ENCODE assay signal across 2 cellular contexts in genomic region chr17:4341616-4341977, GRCh38.
A peak's percentile ranks its signal among the peaks of the same experiment; 100 is the strongest.
TF ChIP-seq lines count a peak whose summit lies in the region.

No MANE protein-coding gene starts in this region.

TF ChIP-seq in IMR-90, 13 proteins besides CTCF, POLR2A, EP300 and RAD21:
- TF ChIP-seq FOS (IDR thresholded peaks at IDR 0.05; ENCODE audit: low read depth, low read length), result no peak
- TF ChIP-seq CHD1 (IDR thresholded peaks at IDR 0.05; ENCODE audit: low read depth, low read length), result no peak
- no peak for TF ChIP-seq SMC3 (IDR thresholded peaks at IDR 0.05; ENCODE audit: low read depth, low read length)
- TF ChIP-seq MAFK (IDR thresholded peaks at IDR 0.05; ENCODE audit: low read depth, low read length), result no peak
- TF ChIP-seq RFX5 (IDR thresholded peaks at IDR 0.05; ENCODE audit: low read depth, low read length), result no peak
- no peak for TF ChIP-seq NFE2L2 (IDR thresholded peaks at IDR 0.05; ENCODE audit: low read depth, low read length)
- no peak for TF ChIP-seq CEBPB (IDR thresholded peaks at IDR 0.05; ENCODE audit: low read depth, low read length)
- TF ChIP-seq MAZ (IDR thresholded peaks at IDR 0.05; ENCODE audit: borderline replicate concordance, low read depth, low read length), result no peak
- no peak for TF ChIP-seq USF2 (IDR thresholded peaks at IDR 0.05; ENCODE audit: low read depth, low read length)
- TF ChIP-seq MXI1 (IDR thresholded peaks at IDR 0.05; ENCODE audit: borderline replicate concordance, low read depth, low read length), result no peak
- no peak for TF ChIP-seq ELK1 (IDR thresholded peaks at IDR 0.05; ENCODE audit: borderline replicate concordance, low read depth, low read length)
- TF ChIP-seq RCOR1 (IDR thresholded peaks at IDR 0.05; ENCODE audit: insufficient replicate concordance, low read length), result no peak
- TF ChIP-seq BHLHE40 (IDR thresholded peaks at IDR 0.05; ENCODE audit: low read depth, low read length), result no peak
TF ChIP-seq in IMR-90: peak in this region for 0.

TF ChIP-seq in K562, 482 proteins besides CTCF, POLR2A, EP300 and RAD21 (continues in another document):
- no peak for TF ChIP-seq NFE2L1 (tag; IDR thresholded peaks at IDR 0.05; ENCODE audit: borderline replicate concordance, low read depth)
- peak in 1 of 2 experiments; percentile 5; a peak in 1 of 4 replicates for TF ChIP-seq RCOR1 (IDR thresholded peaks at IDR 0.05; ENCODE audit: borderline replicate concordance in 1 of 2, low read depth in 2 of 2, low read length in 2 of 2)
- TF ChIP-seq ZBTB34 (CRISPR knock-in tag; IDR thresholded peaks at IDR 0.05), result no peak
- TF ChIP-seq ZNF277 (CRISPR knock-in tag; IDR thresholded peaks at IDR 0.05; ENCODE audit: borderline replicate concordance), result no peak
- TF ChIP-seq ZNF263 (CRISPR knock-in tag; IDR thresholded peaks at IDR 0.05; ENCODE audit: borderline replicate concordance), result no peak
- no peak for TF ChIP-seq FOXP4 (CRISPR knock-in tag; IDR thresholded peaks at IDR 0.05; ENCODE audit: borderline replicate concordance)
- TF ChIP-seq NR2C1 (IDR thresholded peaks at IDR 0.05), result no peak
- TF ChIP-seq NR2C1 (tag; IDR thresholded peaks at IDR 0.05), result no peak
- TF ChIP-seq PKNOX1 (IDR thresholded peaks at IDR 0.05), result peak; percentile 54
- 0 out of 2 replicates have a peak, but pooled peaks have one; percentile 49 for TF ChIP-seq GATAD2A (IDR thresholded peaks at IDR 0.05)
- no peak for TF ChIP-seq ZNF589 (CRISPR knock-in tag; IDR thresholded peaks at IDR 0.05; ENCODE audit: low read depth)
- 0 out of 2 replicates have a peak, but pooled peaks have one; percentile 47 for TF ChIP-seq NBN (IDR thresholded peaks at IDR 0.05; ENCODE audit: low read depth)
- no peak for TF ChIP-seq NKRF (IDR thresholded peaks at IDR 0.05; ENCODE audit: borderline replicate concordance)
- no peak for TF ChIP-seq CREB1 (IDR thresholded peaks at IDR 0.05)
- TF ChIP-seq CREB1 (CRISPR knock-in tag; IDR thresholded peaks at IDR 0.05), result no peak
- no peak for TF ChIP-seq TCF7 (IDR thresholded peaks at IDR 0.05; ENCODE audit: borderline replicate concordance)
- peak; percentile 73 for TF ChIP-seq TFAP4 (CRISPR knock-in tag; IDR thresholded peaks at IDR 0.05; ENCODE audit: borderline replicate concordance)
- 0 out of 2 replicates have a peak, but pooled peaks have one; percentile 51 for TF ChIP-seq ZEB2 (IDR thresholded peaks at IDR 0.05)
- TF ChIP-seq HDGF (IDR thresholded peaks at IDR 0.05), result 0 out of 2 replicates have a peak, but pooled peaks have one; percentile 53
- peak; percentile 42 for TF ChIP-seq CBFA2T2 (conservative IDR thresholded peaks at IDR 0.05)
- TF ChIP-seq HLTF (IDR thresholded peaks at IDR 0.05), result 0 out of 2 replicates have a peak, but pooled peaks have one; percentile 13
- no peak for TF ChIP-seq NR3C1 (CRISPR knock-in tag; IDR thresholded peaks at IDR 0.05)
- no peak for TF ChIP-seq PBX2 (CRISPR knock-in tag; IDR thresholded peaks at IDR 0.05; ENCODE audit: low read depth)
- TF ChIP-seq PBX2 (tag; conservative IDR thresholded peaks at IDR 0.05; ENCODE audit: low read depth), result peak; percentile 41; the same call in 1 of the 2 replicates
- TF ChIP-seq ZNF408 (CRISPR knock-in tag; IDR thresholded peaks at IDR 0.05; ENCODE audit: low read depth), result no peak
- TF ChIP-seq NCOR1 (IDR thresholded peaks at IDR 0.05), result no peak
- peak; percentile 68 for TF ChIP-seq CBFA2T3 (IDR thresholded peaks at IDR 0.05)
- TF ChIP-seq CHD1 (IDR thresholded peaks at IDR 0.05; ENCODE audit: low read length), result no peak
- TF ChIP-seq TCF3 (CRISPR knock-in tag; IDR thresholded peaks at IDR 0.05), result peak; percentile 44
- TF ChIP-seq CHCHD3 (CRISPR knock-in tag; IDR thresholded peaks at IDR 0.05), result no peak
- no peak for TF ChIP-seq DDX20 (tag; IDR thresholded peaks at IDR 0.05; ENCODE audit: low read depth)
- TF ChIP-seq ZBTB8A (IDR thresholded peaks at IDR 0.05; ENCODE audit: partially characterized antibody), result no peak
- TF ChIP-seq SIX5 (IDR thresholded peaks at IDR 0.05; ENCODE audit: borderline replicate concordance in 1 of 2, insufficient read depth in 1 of 2, low read depth in 1 of 2, low read length in 2 of 2), result no peak
- TF ChIP-seq TGIF2 (CRISPR knock-in tag; IDR thresholded peaks at IDR 0.05), result no peak
- TF ChIP-seq PURB (CRISPR knock-in tag; IDR thresholded peaks at IDR 0.05; ENCODE audit: low read depth), result no peak
- no peak for TF ChIP-seq TSC22D4 (tag; IDR thresholded peaks at IDR 0.05)
- TF ChIP-seq IRF1 (CRISPR knock-in tag; IDR thresholded peaks at IDR 0.05; ENCODE audit: borderline replicate concordance), result no peak
- no peak for TF ChIP-seq CREBBP (IDR thresholded peaks at IDR 0.05; ENCODE audit: low read depth, low read length)
- no peak for TF ChIP-seq POU5F1 (IDR thresholded peaks at IDR 0.05; ENCODE audit: borderline replicate concordance, low read depth, low read length, partially characterized antibody)
- no peak for TF ChIP-seq NCOA6 (IDR thresholded peaks at IDR 0.05)
- TF ChIP-seq HDAC1 (IDR thresholded peaks at IDR 0.05), result peak in 1 of 2 experiments; percentile 80; a peak in 2 of 4 replicates
- no peak for TF ChIP-seq THAP7 (CRISPR knock-in tag; IDR thresholded peaks at IDR 0.05)
- peak; percentile 49; the same call in 1 of the 2 replicates for TF ChIP-seq SMARCA4 (IDR thresholded peaks at IDR 0.05)
- no peak for TF ChIP-seq ATF7 (IDR thresholded peaks at IDR 0.05)
- no peak for TF ChIP-seq ZBTB2 (IDR thresholded peaks at IDR 0.05)
